Comparison of ENCODE assay signal across 8 cellular contexts in the genomic region with DNA sequence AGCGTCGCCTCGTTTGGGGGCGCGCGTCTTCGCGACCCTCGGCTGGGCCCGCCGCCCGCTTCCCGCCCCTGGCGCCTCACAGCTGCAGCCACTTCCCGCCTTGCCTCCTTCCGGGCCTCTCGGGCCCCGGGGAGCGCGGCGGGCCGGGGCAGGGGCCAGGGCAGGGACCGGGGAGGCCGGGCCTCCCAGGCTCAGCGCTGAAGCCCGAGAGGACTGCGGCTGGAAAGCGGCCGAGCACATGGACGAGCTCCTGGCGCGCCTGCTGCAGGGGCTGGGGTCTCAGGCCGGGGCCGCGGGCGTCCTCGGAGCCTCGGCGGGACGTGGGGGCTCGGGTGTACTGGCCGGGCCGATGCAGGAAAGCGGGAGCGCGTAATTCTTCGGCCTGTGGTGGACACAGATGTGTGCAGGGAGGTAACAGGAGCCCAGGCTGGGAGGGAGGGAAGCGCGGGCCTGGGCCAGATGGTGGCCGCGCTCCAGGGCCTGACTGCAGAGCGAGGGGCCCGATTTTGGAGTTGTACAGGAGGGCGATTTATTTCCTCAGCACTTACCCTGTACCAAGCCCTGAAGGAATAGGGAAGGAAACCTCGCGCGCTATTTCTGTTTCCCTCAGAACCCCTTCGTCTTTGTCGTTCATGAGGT. TPM values are rescaled to one million over a fixed set of nuclear protein-coding genes. Genes with fewer than 3 reads are reported as not detected.
A peak's percentile ranks its signal among the peaks of the same experiment; 100 is the strongest.
DNase-seq lines count a peak whose midpoint lies in the region; ATAC-seq and TF ChIP-seq lines count a peak whose summit lies in the region.
"Not testable (repeated sequence)": the region's sequence is repeated elsewhere in the genome, so short reads cannot be mapped to it uniquely, and the experiment has no call there.

No MANE protein-coding gene starts in this region.

- H3K79me2 ChIP-seq in DND-41 (ENCODE audit: insufficient read depth, low read length): not testable (repeated sequence)

- not testable (repeated sequence) for H4K20me1 ChIP-seq in DND-41 (ENCODE audit: insufficient read depth, low read length)

- peak; percentile 72 for ATAC-seq in DND-41 (ENCODE audit: insufficient read depth, low read depth)
- peak; percentile 46 for ATAC-seq in GM19397 (IDR thresholded peaks at IDR 0.05; ENCODE audit: unreplicated experiment)
- peak; percentile 52 for ATAC-seq in HG02642 (IDR thresholded peaks at IDR 0.05; ENCODE audit: poor library complexity, unreplicated experiment)
- ATAC-seq in HG03439 (IDR thresholded peaks at IDR 0.05; ENCODE audit: unreplicated experiment): peak; percentile 33
- peak; percentile 78 for ATAC-seq in lower lobe of right lung

- TF ChIP-seq POLR2A in spleen (IDR thresholded peaks at IDR 0.05): not testable (repeated sequence)

- H3K9ac ChIP-seq in DND-41 (ENCODE audit: low read depth, low read length): not testable (repeated sequence)

- not testable (repeated sequence) for H3K27ac ChIP-seq in DND-41 (ENCODE audit: low read length); lower lobe of right lung
- H3K27ac ChIP-seq in spleen: peak overlapping the region in 6 of 8 donors; percentile 60 to 82 (median 76)

- not testable (repeated sequence) for H3K36me3 ChIP-seq in DND-41 (ENCODE audit: insufficient read depth, low read length); lower lobe of right lung; spleen

- H3K4me3 ChIP-seq in DND-41 (ENCODE audit: low read depth in 1 of 2, low read length in 2 of 2): not testable (repeated sequence)
- H3K4me3 ChIP-seq in WI38 (ENCODE audit: low read depth, low read length) (peak overlapping the region; percentile 42), epithelial cell of esophagus (ENCODE audit: low read length) (peak overlapping the region; percentile 36), lower lobe of right lung (peak overlapping the region; percentile 50), spleen (peak overlapping the region; percentile 31 to 68 (median 52))

- not testable (repeated sequence) for H3K9me3 ChIP-seq in DND-41 (ENCODE audit: insufficient read depth, low read length, severe bottlenecking); lower lobe of right lung; spleen

- TF ChIP-seq CTCF in DND-41 (IDR thresholded peaks at IDR 0.05; ENCODE audit: borderline replicate concordance, extremely low read depth, low read length, poor library complexity, severe bottlenecking); WI38 (IDR thresholded peaks at IDR 0.05; ENCODE audit: low read depth, low read length); epithelial cell of esophagus (IDR thresholded peaks at IDR 0.05; ENCODE audit: insufficient read depth, low read depth, low read length, missing control alignments); lower lobe of right lung (IDR thresholded peaks at IDR 0.05); spleen (IDR thresholded peaks at IDR 0.05 in 8 of 11, conservative IDR thresholded peaks at IDR 0.05 in 3 of 11): not testable (repeated sequence)

- DNase-seq in DND-41; epithelial cell of esophagus (ENCODE audit: low read depth); lower lobe of right lung; spleen: not testable (repeated sequence)

- not testable (repeated sequence) for H3K27me3 ChIP-seq in DND-41 (ENCODE audit: insufficient read depth, low read length, poor library complexity); lower lobe of right lung (ENCODE audit: low read depth); spleen (replicated peaks in 1 of 7)

- not testable (repeated sequence) for H2AFZ ChIP-seq in DND-41 (ENCODE audit: low read depth, low read length)

- not testable (repeated sequence) for H3K4me1 ChIP-seq in DND-41 (ENCODE audit: insufficient read depth, low read length); lower lobe of right lung; spleen

- H3K4me2 ChIP-seq in DND-41 (ENCODE audit: insufficient read depth, low read length): not testable (repeated sequence)

- intact Hi-C loops in lower lobe of right lung (cut with DNase I); spleen (cut with DNase I; ENCODE audit: low total_unique reads): not testable (repeated sequence)

- WGBS in spleen, 5 donors: 0% methylated on average over 6 of the region's 59 CpGs; no CpG with 5 or more reads in 4 of the 5 donors

RNA-seq across cellular contexts. Expression of gene SIMC1, which starts 0.5 kb away (rescaled TPM):
- total RNA-seq in lower lobe of right lung: 18.0 TPM
- total RNA-seq in spleen: 10 to 100 TPM; 19.4 to 33.8 (median 27.9) TPM
- 1 to 10 TPM; 5.2 to 6.6 (median 5.3) TPM for polyA plus RNA-seq in spleen
